14 cellular contexts compared by ENCODE assay signal in genomic region chr9:125099816-125100215, GRCh38.
"Had no signal": no experiment of that assay in that cellular context is flagged by ENCODE, and none has a peak within 500 bp of the region (broad histone marks: within the 10 kb centered on the region; RNA-seq: fewer than 3 reads in every experiment).

No MANE protein-coding gene starts in this region.

- H3K27ac ChIP-seq: left ventricle myocardium inferior, neutrophil, right atrium auricular region, skin epidermis, transverse colon had no signal

- DNase-seq: activated CD4-positive, alpha-beta memory T cell treated with anti-CD3 and anti-CD28 coated beads, Interleukin-2, amount 10 ng/mL, durations not matched to agents 7 days and 5 days; activated CD4-positive, alpha-beta T cell treated with anti-CD3 and anti-CD28 coated beads for 36 hours; activated naive CD4-positive, alpha-beta T cell treated with anti-CD3 and anti-CD28 coated beads, Interleukin-2, amount 10 ng/mL, durations not matched to agents 7 days and 5 days; activated T-cell treated with anti-CD3 and anti-CD28 coated beads, Interleukin-2, amount 50 U/mL, for 24 hours; kidney; left ventricle myocardium inferior; mucosa of descending colon; naive thymus-derived CD8-positive, alpha-beta T cell; stimulated activated CD4-positive, alpha-beta T cell treated with anti-CD3 and anti-CD28 coated beads, Interleukin-4, amount 100 ng/mL, for 24 hours; stimulated activated naive CD4-positive, alpha-beta T cell; transverse colon had no signal

- H3K27me3 ChIP-seq: neutrophil, right atrium auricular region, transverse colon had no signal

- H3K9me3 ChIP-seq: left ventricle myocardium inferior, mucosa of descending colon, neutrophil, right atrium auricular region, transverse colon had no signal

- H3K36me3 ChIP-seq: left ventricle myocardium inferior, neutrophil, right atrium auricular region, transverse colon had no signal

- H3K4me1 ChIP-seq: transverse colon had no signal

- H3K4me3 ChIP-seq: left ventricle myocardium inferior, mucosa of descending colon, right atrium auricular region, skin epidermis, transverse colon had no signal
